9 cellular contexts compared by ENCODE assay signal in the genomic region with DNA sequence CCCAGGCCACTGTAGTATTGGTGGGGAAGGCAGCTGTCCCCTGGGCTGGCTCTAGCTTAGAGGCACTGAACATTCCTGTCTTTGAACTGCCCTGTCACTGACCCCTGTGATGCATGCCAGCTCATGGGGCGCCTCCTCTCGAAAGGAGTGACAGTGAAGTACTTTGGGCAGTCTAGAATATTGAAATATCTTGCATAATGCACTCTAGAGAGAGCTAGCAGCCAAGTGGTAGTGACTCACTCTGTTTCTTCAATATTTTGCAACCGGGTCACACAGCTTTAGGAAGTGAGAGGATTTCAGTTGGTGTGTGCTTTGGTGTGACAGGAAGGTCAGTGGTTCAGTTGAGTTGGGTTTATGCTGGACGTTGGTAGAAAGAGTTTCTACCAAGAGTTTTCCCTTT. TPM values are rescaled to one million over a fixed set of nuclear protein-coding genes. Genes with fewer than 3 reads are reported as not detected.
DNase-seq lines count a peak whose midpoint lies in the region; ATAC-seq, FAIRE-seq and TF ChIP-seq lines count a peak whose summit lies in the region.
"Had no signal": no experiment of that assay in that cellular context is flagged by ENCODE, and none has a peak within 500 bp of the region (broad histone marks: within the 10 kb centered on the region; RNA-seq: fewer than 3 reads in every experiment).

No MANE protein-coding gene starts in this region.

- CTCF ChIA-PET in A549 (lab: Yijun Ruan, JAX) (interaction anchor here (0.7 to 3.1 kb wide), 7 partner anchors 8 to 203 kb away, joined by 3 to 15 read pairs (median 3); no protein-coding TSS in a partner anchor), HEK293T (lab: Yijun Ruan, JAX) (no interaction called here)

- FAIRE-seq in A549 (lab: Jason Lieb, UNC) = no peak

- no peak overlapping the region for H3K4me3 ChIP-seq in A549
- H3K4me3 ChIP-seq in cardiac fibroblast (replicated peaks in 1 of 2; ENCODE audit: low read depth in 2 of 2, low read length in 2 of 2) = no peak overlapping the region
- no peak overlapping the region for H3K4me3 ChIP-seq in lower lobe of right lung

- ATAC-seq in A549 (peak; percentile 94 to 99), lower lobe of right lung (peak; percentile 97), HG03442 (IDR thresholded peaks at IDR 0.05; ENCODE audit: unreplicated experiment) (no peak)

- H3K27ac ChIP-seq in A549 (peak overlapping the region; percentile 46 to 86), lower lobe of right lung (peak overlapping the region; percentile 78)
- H3K27ac ChIP-seq: C4-2B had no signal

- peak; percentile 22 to 70 for DNase-seq in A549 (ENCODE audit: low read depth in 1 of 2, low spot score in 1 of 2)
- peak; percentile 91 for DNase-seq in M059J (ENCODE audit: low read depth)
- DNase-seq in cardiac fibroblast (ENCODE audit: low read depth in 2 of 2) = peak; percentile 93 to 96
- DNase-seq in lower lobe of right lung = peak; percentile 91
- DNase-seq in stimulated activated CD4-positive, alpha-beta T cell treated with anti-CD3 and anti-CD28 coated beads, Interleukin-4, amount 100 ng/mL, for 4 hours = no peak
- no peak for DNase-seq in HEK293T (ENCODE audit: extremely low spot score)
- no peak for DNase-seq in stimulated activated CD4-positive, alpha-beta T cell treated with anti-CD3 and anti-CD28 coated beads, Interleukin-2, amount 100 ng/mL, for 24 hours

- TF ChIP-seq CTCF in A549 (IDR thresholded peaks at IDR 0.05) = no peak
- no peak for TF ChIP-seq CTCF in cardiac fibroblast (IDR thresholded peaks at IDR 0.05; ENCODE audit: low read depth, low read length)
- TF ChIP-seq CTCF in lower lobe of right lung (IDR thresholded peaks at IDR 0.05) = no peak

- H3K27me3 ChIP-seq in lower lobe of right lung (ENCODE audit: low read depth) = no peaks in the 10 kb centered on the region

- 17% methylated on average over 4 of the region's 4 CpGs for WGBS in A549 (ENCODE audit: missing lambda C conversion rate)

- peak in 1 of 2 experiments; percentile 34; a peak in 1 of 5 replicates for TF ChIP-seq EP300 in A549 (IDR thresholded peaks at IDR 0.05)

- intact Hi-C loops in lower lobe of right lung (cut with DNase I) = loop anchor here (10.0 kb wide), 1 partner anchor 49 kb away; no protein-coding TSS in a partner anchor

- H3K4me1 ChIP-seq in A549 (peaks cover 16% of the 10 kb centered on the region), lower lobe of right lung (peaks cover 65% of the 10 kb centered on the region)

- TF ChIP-seq RAD21 in A549 (conservative IDR thresholded peaks at IDR 0.05 in 1 of 2, IDR thresholded peaks at IDR 0.05 in 1 of 2) = peak in 1 of 2 experiments; percentile 13; a peak in 1 of 5 replicates

- peak overlapping the region; percentile 67 for H3K4me2 ChIP-seq in A549

- H3K9me3 ChIP-seq in A549 (no peaks in the 10 kb centered on the region), lower lobe of right lung (no peaks in the 10 kb centered on the region)

- POLR2A ChIA-PET in A549 (lab: Yijun Ruan, JAX) = interaction anchor here (0.6 to 1.8 kb wide), 4 partner anchors 53 to 263 kb away, joined by 3 to 24 read pairs (median 6); a partner anchor contains a TSS
- POLR2A ChIA-PET in HEK293T (lab: Yijun Ruan, JAX) = no interaction called here

- no peak for TF ChIP-seq POLR2A in A549 (IDR thresholded peaks at IDR 0.05; ENCODE audit: low read length)

- H3K36me3 ChIP-seq in lower lobe of right lung = peaks cover 69% of the 10 kb centered on the region

TF ChIP-seq in A549, 52 proteins besides CTCF, POLR2A, EP300 and RAD21 (continues in another document):
- TF ChIP-seq, protein P1, sequence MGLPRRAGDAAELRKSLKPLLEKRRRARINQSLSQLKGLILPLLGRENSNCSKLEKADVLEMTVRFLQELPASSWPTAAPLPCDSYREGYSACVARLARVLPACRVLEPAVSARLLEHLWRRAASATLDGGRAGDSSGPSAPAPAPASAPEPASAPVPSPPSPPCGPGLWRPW (IDR thresholded peaks at IDR 0.05) = peak; percentile 52; the same call in 1 of the 2 replicates
- TF ChIP-seq FOSB (CRISPR knock-in tag; IDR thresholded peaks at IDR 0.05) = no peak
- no peak for TF ChIP-seq ESRRA (IDR thresholded peaks at IDR 0.05; ENCODE audit: borderline replicate concordance, low read length)
- TF ChIP-seq CBX2 (IDR thresholded peaks at IDR 0.05; ENCODE audit: borderline replicate concordance, low read depth) = no peak
- no peak for TF ChIP-seq BHLHE40 (IDR thresholded peaks at IDR 0.05; ENCODE audit: low read depth, low read length)
- no peak for TF ChIP-seq KDM1A (IDR thresholded peaks at IDR 0.05; ENCODE audit: low read depth)
- no peak for TF ChIP-seq RNF2 (IDR thresholded peaks at IDR 0.05; ENCODE audit: borderline replicate concordance, low read depth)
- no peak for TF ChIP-seq CHD4 (IDR thresholded peaks at IDR 0.05; ENCODE audit: borderline replicate concordance)
- TF ChIP-seq NR3C1 (IDR thresholded peaks at IDR 0.05) = no peak
- no peak for TF ChIP-seq ZC3H11A (IDR thresholded peaks at IDR 0.05)
- no peak for TF ChIP-seq HOXB5 (CRISPR knock-in tag; IDR thresholded peaks at IDR 0.05)
- no peak for TF ChIP-seq CHD2 (IDR thresholded peaks at IDR 0.05; ENCODE audit: low read length, partially characterized antibody)
- no peak for TF ChIP-seq ZSCAN20 (CRISPR knock-in tag; IDR thresholded peaks at IDR 0.05)
- no peak for TF ChIP-seq HOXB13 (CRISPR knock-in tag; IDR thresholded peaks at IDR 0.05; ENCODE audit: low read depth)
- no peak for TF ChIP-seq MYC (IDR thresholded peaks at IDR 0.05; ENCODE audit: borderline replicate concordance, low read length)
- no peak for TF ChIP-seq PHF8 (IDR thresholded peaks at IDR 0.05; ENCODE audit: borderline replicate concordance, low read depth)
- TF ChIP-seq HOXA7 (CRISPR knock-in tag; IDR thresholded peaks at IDR 0.05) = no peak
- no peak for TF ChIP-seq GATA3 (IDR thresholded peaks at IDR 0.05; ENCODE audit: borderline replicate concordance)
- no peak for TF ChIP-seq SREBF2 (IDR thresholded peaks at IDR 0.05)
- no peak for TF ChIP-seq KDM5A (IDR thresholded peaks at IDR 0.05)
- TF ChIP-seq MAZ (IDR thresholded peaks at IDR 0.05; ENCODE audit: borderline replicate concordance, low read depth, low read length) = no peak
- no peak for TF ChIP-seq TP53 (CRISPR knock-in tag; IDR thresholded peaks at IDR 0.05)

TF ChIP-seq in HEK293T, 16 proteins besides CTCF, POLR2A, EP300 and RAD21:
- no peak for TF ChIP-seq ELF4 (IDR thresholded peaks at IDR 0.05)
- no peak for TF ChIP-seq LEF1 (IDR thresholded peaks at IDR 0.05; ENCODE audit: borderline replicate concordance)
- TF ChIP-seq FOXM1 (IDR thresholded peaks at IDR 0.05; ENCODE audit: borderline replicate concordance) = no peak
- no peak for TF ChIP-seq BHLHE40 (IDR thresholded peaks at IDR 0.05; ENCODE audit: borderline replicate concordance)
- no peak for TF ChIP-seq SP1 (IDR thresholded peaks at IDR 0.05)
- no peak for TF ChIP-seq FOXA1 (IDR thresholded peaks at IDR 0.05)
- TF ChIP-seq, protein P2, sequence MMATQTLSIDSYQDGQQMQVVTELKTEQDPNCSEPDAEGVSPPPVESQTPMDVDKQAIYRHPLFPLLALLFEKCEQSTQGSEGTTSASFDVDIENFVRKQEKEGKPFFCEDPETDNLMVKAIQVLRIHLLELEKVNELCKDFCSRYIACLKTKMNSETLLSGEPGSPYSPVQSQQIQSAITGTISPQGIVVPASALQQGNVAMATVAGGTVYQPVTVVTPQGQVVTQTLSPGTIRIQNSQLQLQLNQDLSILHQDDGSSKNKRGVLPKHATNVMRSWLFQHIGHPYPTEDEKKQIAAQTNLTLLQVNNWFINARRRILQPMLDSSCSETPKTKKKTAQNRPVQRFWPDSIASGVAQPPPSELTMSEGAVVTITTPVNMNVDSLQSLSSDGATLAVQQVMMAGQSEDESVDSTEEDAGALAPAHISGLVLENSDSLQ (IDR thresholded peaks at IDR 0.05) = no peak
- TF ChIP-seq CTBP1 (IDR thresholded peaks at IDR 0.05; ENCODE audit: borderline replicate concordance) = no peak
- no peak for TF ChIP-seq FOXK2 (IDR thresholded peaks at IDR 0.05)
- no peak for TF ChIP-seq ZNF384 (IDR thresholded peaks at IDR 0.05)
- no peak for TF ChIP-seq TARDBP (IDR thresholded peaks at IDR 0.05)
- TF ChIP-seq SUZ12 (IDR thresholded peaks at IDR 0.05) = no peak
- no peak for TF ChIP-seq NFRKB (IDR thresholded peaks at IDR 0.05)
- no peak for TF ChIP-seq HDGF (IDR thresholded peaks at IDR 0.05; ENCODE audit: borderline replicate concordance)
- TF ChIP-seq L3MBTL2 (conservative IDR thresholded peaks at IDR 0.05) = no peak
- TF ChIP-seq ARNT (IDR thresholded peaks at IDR 0.05) = no peak

RNA-seq across cellular contexts. Expression of a gene that starts 35.5 kb away (rescaled TPM):
- 0.17 TPM in 2 replicates for polyA plus RNA-seq in A549 (2011; rRNA removed)
- polyA plus RNA-seq in A549 (2012; cell fraction: cytosol; rRNA removed) = 0.05 and 0.06 TPM in 2 replicates
- polyA plus RNA-seq in A549 (2012; cell fraction: nucleus; rRNA removed) = 0.14 and 0.28 TPM in 2 replicates
- polyA plus RNA-seq in A549 (2017; fragmentation: RNase III; extraction: RNeasy Plus Mini Kit Qiagen cat#74134 plus additional on column Dnase treatment) = 0.04 to 0.09 TPM (median 0.05 TPM) in 3 replicates
- 0.04 TPM in 1 of 2 replicates, not detected in the other for polyA minus RNA-seq in A549 (2011; rRNA and poly(A)+ RNA removed)
- total RNA-seq in M059J (2014; rRNA removed; shearing (Covaris generic)) = 0.30 and 0.44 TPM in 2 replicates
- 61.1 TPM for total RNA-seq in lower lobe of right lung

RNA-seq across cellular contexts. Expression of a gene that starts 54.4 kb away (rescaled TPM):
- polyA plus RNA-seq in A549 (2011; rRNA removed) = 166 and 185 TPM in 2 replicates
- 84.2 and 88.7 TPM in 2 replicates for polyA plus RNA-seq in A549 (2012; cell fraction: cytosol; rRNA removed)
- polyA plus RNA-seq in A549 (2012; cell fraction: nucleus; rRNA removed) = 128 and 156 TPM in 2 replicates
- 183 to 210 TPM (median 203 TPM) in 3 replicates for polyA plus RNA-seq in A549 (2017; fragmentation: RNase III; extraction: RNeasy Plus Mini Kit Qiagen cat#74134 plus additional on column Dnase treatment)
- 53.6 and 64.9 TPM in 2 replicates for polyA minus RNA-seq in A549 (2011; rRNA and poly(A)+ RNA removed)
- total RNA-seq in M059J (2014; rRNA removed; shearing (Covaris generic)) = 246 and 418 TPM in 2 replicates
- 582 TPM for total RNA-seq in lower lobe of right lung

Comparison
In these comparisons a context has a peak if more than half of its experiments do, and no peak if none do; other contexts are left out.
1. DNase-seq: peak in A549 (2 of 2), M059J (single experiment), cardiac fibroblast (2 of 2) and lower lobe of right lung (single experiment); none in stimulated activated CD4-positive, alpha-beta T cell treated with anti-CD3 and anti-CD28 coated beads, Interleukin-4, amount 100 ng/mL, for 4 hours (0 of 2), HEK293T (single experiment) and stimulated activated CD4-positive, alpha-beta T cell treated with anti-CD3 and anti-CD28 coated beads, Interleukin-2, amount 100 ng/mL, for 24 hours (0 of 2).
2. RNA of a gene that starts 35.5 kb away (total RNA-seq): 61.1 TPM in lower lobe of right lung (single experiment); 0.30 to 0.44 TPM in M059J; every median in the first group is over 10 times any median in the second.